11 cellular contexts compared by ENCODE assay signal in the genomic region with DNA sequence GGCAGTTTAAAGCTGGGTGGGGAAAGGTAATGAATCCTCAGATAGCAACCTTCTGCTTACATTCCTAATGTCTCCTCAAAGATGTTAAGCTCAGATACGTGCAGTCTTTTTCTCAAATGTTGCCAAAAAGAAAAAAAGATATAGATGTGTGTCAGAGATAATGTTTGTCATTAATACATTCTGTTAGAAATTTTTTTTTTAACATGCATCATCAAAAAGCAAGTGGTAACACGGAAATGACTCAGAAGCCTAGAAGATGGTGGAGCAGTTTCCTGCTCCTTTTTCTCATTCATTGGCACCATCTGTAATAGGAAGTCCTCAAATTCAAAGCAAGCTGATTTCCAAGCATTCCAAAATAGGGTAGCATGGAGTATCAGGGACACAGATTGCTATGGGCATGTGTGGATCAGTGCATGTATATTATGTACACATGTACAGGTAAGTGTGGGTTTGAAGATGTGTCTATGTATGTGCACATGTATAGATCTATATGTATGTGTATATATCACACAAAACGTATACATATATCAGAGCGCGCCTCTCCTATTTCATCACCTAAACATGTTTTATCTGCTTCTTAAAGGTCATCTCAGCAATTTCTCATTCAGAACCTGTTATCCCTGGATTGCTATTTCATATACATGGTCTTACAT.
A peak's percentile ranks its signal among the peaks of the same experiment; 100 is the strongest.
DNase-seq lines count a peak whose midpoint lies in the region; ATAC-seq and TF ChIP-seq lines count a peak whose summit lies in the region.
"Had no signal": no experiment of that assay in that cellular context is flagged by ENCODE, and none has a peak within 500 bp of the region (broad histone marks: within the 10 kb centered on the region; RNA-seq: fewer than 3 reads in every experiment).

No MANE protein-coding gene starts in this region.

- H3K4me3 ChIP-seq in CD4-positive, alpha-beta memory T cell (ENCODE audit: low read length in 2 of 2) = no peak overlapping the region
- H3K4me3 ChIP-seq in breast epithelium = no peak overlapping the region
- no peak overlapping the region for H3K4me3 ChIP-seq in Karpas-422 (ENCODE audit: low read length)
- H3K4me3 ChIP-seq: neural progenitor cell had no signal

- H3K79me2 ChIP-seq in Karpas-422 (ENCODE audit: low read length) = no peaks in the 10 kb centered on the region

- H3K36me3 ChIP-seq in CD4-positive, alpha-beta memory T cell (ENCODE audit: insufficient read depth, low read length) = peaks cover 56% of the 10 kb centered on the region
- peaks cover 81% of the 10 kb centered on the region for H3K36me3 ChIP-seq in KOPT-K1 (ENCODE audit: insufficient read depth, low read length)
- H3K36me3 ChIP-seq in breast epithelium = no peaks in the 10 kb centered on the region
- H3K36me3 ChIP-seq in Karpas-422 (ENCODE audit: insufficient read depth, low read length) = no peaks in the 10 kb centered on the region

- POLR2A ChIA-PET in CD4-positive, alpha-beta memory T cell (lab: Charles Lee; ENCODE audit: partially characterized antibody) = interaction anchor here (1.3 kb wide), 1 partner anchor 10 kb away, joined by 7 read pairs; no protein-coding TSS in a partner anchor
- POLR2A ChIA-PET in naive thymus-derived CD8-positive, alpha-beta T cell (lab: Charles Lee) = interaction anchor here (0.6 kb wide), 1 partner anchor 16 kb away, joined by 3 read pairs; no protein-coding TSS in a partner anchor

- DNase-seq in CD4-positive, alpha-beta memory T cell = peak; percentile 30 to 49 (median 43)
- DNase-seq in breast epithelium (ENCODE audit: low spot score in 2 of 2) = no peak
- DNase-seq in naive thymus-derived CD8-positive, alpha-beta T cell = no peak
- DNase-seq in retina = no peak
- DNase-seq in NCI-H1436 treated with DMSO at 0.1 percent for 48 hours (lab: John Stamatoyannopoulos, UW) = no peak
- DNase-seq in Karpas-422 = no peak
- DNase-seq in cerebellum (ENCODE audit: low spot score) = no peak
- DNase-seq: DMS153; stimulated activated CD4-positive, alpha-beta T cell treated with anti-CD3 and anti-CD28 coated beads, Interleukin-4, amount 100 ng/mL, for 1 hour had no signal

- peak overlapping the region; percentile 23 to 89 (median 81) for H3K27ac Mint-ChIP-seq in CD4-positive, alpha-beta memory T cell
- H3K27ac Mint-ChIP-seq in naive thymus-derived CD8-positive, alpha-beta T cell = peak overlapping the region in 9 of 10 donors; percentile 12 to 82 (median 49)
- H3K27ac Mint-ChIP-seq: neural progenitor cell had no signal

- H3K9ac ChIP-seq in Karpas-422 (ENCODE audit: low read length) = no peak overlapping the region
- H3K9ac ChIP-seq: neural progenitor cell had no signal

- no peaks in the 10 kb centered on the region for H3K9me3 ChIP-seq in CD4-positive, alpha-beta memory T cell (ENCODE audit: control insufficient read depth in 1 of 2, low read length in 2 of 2)
- H3K9me3 ChIP-seq in KOPT-K1 (ENCODE audit: insufficient read depth, low read length, poor library complexity, severe bottlenecking) (no peaks in the 10 kb centered on the region), breast epithelium (no peaks in the 10 kb centered on the region), Karpas-422 (ENCODE audit: low read length) (no peaks in the 10 kb centered on the region)

- TF ChIP-seq POLR2A in breast epithelium (IDR thresholded peaks at IDR 0.05) = no peak

- H3K27me3 Mint-ChIP-seq in CD4-positive, alpha-beta memory T cell = no peaks in the 10 kb centered on the region
- H3K27me3 Mint-ChIP-seq in naive thymus-derived CD8-positive, alpha-beta T cell = no peaks in the 10 kb centered on the region

- H3K4me1 ChIP-seq in CD4-positive, alpha-beta memory T cell (ENCODE audit: insufficient read depth, low read length) = peaks cover 14% of the 10 kb centered on the region
- H3K4me1 ChIP-seq in breast epithelium (no peaks in the 10 kb centered on the region), Karpas-422 (ENCODE audit: low read length) (no peaks in the 10 kb centered on the region)
- H3K4me1 ChIP-seq: neural progenitor cell had no signal

- peak overlapping the region in 5 of 8 donors; percentile 2 to 34 (median 15) for H3K4me3 Mint-ChIP-seq in CD4-positive, alpha-beta memory T cell
- H3K4me3 Mint-ChIP-seq in naive thymus-derived CD8-positive, alpha-beta T cell = no peak overlapping the region
- H3K4me3 Mint-ChIP-seq: neural progenitor cell had no signal

- no peaks in the 10 kb centered on the region for H3K9me2 ChIP-seq in Karpas-422 (replicated peaks; ENCODE audit: insufficient read depth, low read length)

- TF ChIP-seq CTCF in breast epithelium (IDR thresholded peaks at IDR 0.05) = no peak

- H3K4me1 Mint-ChIP-seq in CD4-positive, alpha-beta memory T cell = peaks cover 15 to 49% (median 29%) of the 10 kb centered on the region in 4 donors
- peaks cover 6 to 18% (median 12%) of the 10 kb centered on the region in 4 donors for H3K4me1 Mint-ChIP-seq in naive thymus-derived CD8-positive, alpha-beta T cell

- no peak overlapping the region for H3K4me2 ChIP-seq in Karpas-422 (ENCODE audit: low read depth, low read length, poor library complexity, severe bottlenecking)
- H3K4me2 ChIP-seq: neural progenitor cell had no signal

- no peaks in the 10 kb centered on the region for H3K27me3 ChIP-seq in CD4-positive, alpha-beta memory T cell (ENCODE audit: insufficient read depth, low read length)
- H3K27me3 ChIP-seq in breast epithelium (no peaks in the 10 kb centered on the region), Karpas-422 (ENCODE audit: low read length) (no peaks in the 10 kb centered on the region)
- H3K27me3 ChIP-seq: neural progenitor cell had no signal

- peak; percentile 45 to 53 for ATAC-seq in naive thymus-derived CD8-positive, alpha-beta T cell

- no peak overlapping the region for H2AFZ ChIP-seq in Karpas-422 (ENCODE audit: low read length)
- H2AFZ ChIP-seq: neural progenitor cell had no signal

- CTCF ChIA-PET in CD4-positive, alpha-beta memory T cell (lab: Charles Lee; ENCODE audit: partially characterized antibody) = interaction anchor here (1.4 kb wide), 1 partner anchor 15 kb away, joined by 4 read pairs; no protein-coding TSS in a partner anchor

- no peaks in the 10 kb centered on the region for H3K9me3 Mint-ChIP-seq in CD4-positive, alpha-beta memory T cell
- no peaks in the 10 kb centered on the region for H3K9me3 Mint-ChIP-seq in naive thymus-derived CD8-positive, alpha-beta T cell
- H3K9me3 Mint-ChIP-seq: neural progenitor cell had no signal

- peak overlapping the region; percentile 17 for H3K27ac ChIP-seq in CD4-positive, alpha-beta memory T cell (ENCODE audit: low read depth, low read length)
- peak overlapping the region; percentile 17 for H3K27ac ChIP-seq in KOPT-K1 (ENCODE audit: low read depth, low read length, poor library complexity, severe bottlenecking)
- H3K27ac ChIP-seq in breast epithelium = peak overlapping the region; percentile 8 to 40
- no peak overlapping the region for H3K27ac ChIP-seq in Karpas-422 (ENCODE audit: low read length)
- H3K27ac ChIP-seq: neural progenitor cell had no signal

- intact Hi-C loops in CD4-positive, alpha-beta memory T cell (cut with micrococcal nuclease) = no loop called here
- intact Hi-C loops in breast epithelium (cut with DNase I; ENCODE audit: low total_unique reads) = no loop called here

- no peaks in the 10 kb centered on the region for H4K20me1 ChIP-seq in Karpas-422 (ENCODE audit: insufficient read depth, low read depth, low read length)

- peaks cover 53 to 89% of the 10 kb centered on the region in 2 donors for H3K36me3 Mint-ChIP-seq in CD4-positive, alpha-beta memory T cell
- peaks cover 0 to 96% (median 29%) of the 10 kb centered on the region in 3 donors for H3K36me3 Mint-ChIP-seq in naive thymus-derived CD8-positive, alpha-beta T cell

Comparison
In these comparisons a context has a peak if more than half of its experiments do, and no peak if none do; other contexts are left out.
1. DNase-seq: peak in CD4-positive, alpha-beta memory T cell (5 of 5); none in breast epithelium (0 of 2), naive thymus-derived CD8-positive, alpha-beta T cell (0 of 10), retina (single experiment), NCI-H1436 treated with DMSO at 0.1 percent for 48 hours (single experiment), Karpas-422 (single experiment) and cerebellum (single experiment).
2. H3K4me3 Mint-ChIP-seq: peak in CD4-positive, alpha-beta memory T cell (5 of 8); none in naive thymus-derived CD8-positive, alpha-beta T cell (0 of 10).